In the genomic region with DNA sequence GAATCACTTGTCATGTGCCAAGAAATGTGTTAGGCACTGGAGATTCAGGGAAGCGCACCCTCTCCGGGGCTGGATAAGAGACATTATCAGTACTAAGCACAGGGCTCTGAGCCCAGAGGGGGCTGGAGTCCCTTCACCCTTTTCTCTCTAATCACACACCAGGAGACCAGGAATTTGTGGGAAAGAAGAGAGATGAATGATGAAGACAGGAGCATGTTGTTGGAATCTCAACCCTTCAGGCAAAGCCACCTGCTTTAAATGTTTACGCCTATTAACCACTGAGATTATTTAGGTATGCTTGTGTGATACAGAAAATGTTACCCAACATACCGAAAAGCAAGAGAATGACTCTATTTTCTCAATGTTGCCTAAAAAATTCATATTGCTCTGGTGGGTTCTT, we compare ENCODE assay signal across 21 cellular contexts.
DNase-seq lines count a peak whose midpoint lies in the region; ATAC-seq, FAIRE-seq and TF ChIP-seq lines count a peak whose summit lies in the region.
"Had no signal": no experiment of that assay in that cellular context is flagged by ENCODE, and none has a peak within 500 bp of the region (broad histone marks: within the 10 kb centered on the region; RNA-seq: fewer than 3 reads in every experiment).

No MANE protein-coding gene starts in this region.

- no peak overlapping the region for H3K27ac ChIP-seq in pancreas
- H3K27ac ChIP-seq: 22Rv1 had no signal

- DNase-seq in A172 (ENCODE audit: low spot score) (peak; percentile 61), amniotic epithelial cell (ENCODE audit: low read depth) (peak; percentile 11), nephron progenitor cell (no peak), pancreas (no peak), G401 (ENCODE audit: low spot score) (no peak)
- DNase-seq in activated CD4-positive, alpha-beta T cell treated with anti-CD3 and anti-CD28 coated beads for 48 hours, result no peak
- DNase-seq: CD8-positive, alpha-beta T cell; DMS 273 treated with DMSO at 0.1 percent for 48 hours; DMS53; DND-41; GDM1; H9 had no signal

- intact Hi-C loops in pancreas (cut with DNase I), result loop anchor here in 1 of 3 donors (10.0 kb wide), 1 partner anchor 50 kb away; no protein-coding TSS in a partner anchor

- H3K4me3 Mint-ChIP-seq in brain (no peak overlapping the region), nephron progenitor cell (no peak overlapping the region)
- H3K4me3 Mint-ChIP-seq: B cell; CD8-positive, alpha-beta T cell; H9 had no signal

- ATAC-seq in pancreas (no peak), GM18867 (IDR thresholded peaks at IDR 0.05; ENCODE audit: unreplicated experiment) (no peak)
- ATAC-seq: CD8-positive, alpha-beta T cell had no signal

- H3K27me3 ChIP-seq in pancreas, result no peaks in the 10 kb centered on the region
- H3K27me3 ChIP-seq: BLaER1 treated with 17β-estradiol and CSF1 and Interleukin-3, amounts not matched to agents 10 nM and 100 nM had no signal

- peaks cover under 1 to 12% (median 10%) of the 10 kb centered on the region in 5 experiments for H3K9me3 Mint-ChIP-seq in brain
- peaks cover 12% of the 10 kb centered on the region for H3K9me3 Mint-ChIP-seq in nephron progenitor cell
- H3K9me3 Mint-ChIP-seq: CD8-positive, alpha-beta T cell had no signal

- peaks cover 87% of the 10 kb centered on the region for H3K36me3 Mint-ChIP-seq in brain
- H3K36me3 Mint-ChIP-seq in nephron progenitor cell (ENCODE audit: low read depth), result no peaks in the 10 kb centered on the region
- H3K36me3 Mint-ChIP-seq: CD8-positive, alpha-beta T cell had no signal

- 84 to 86% methylated on average over 4 of the region's 4 CpGs for WGBS in pancreas, 2 donors

- H3K27me3 Mint-ChIP-seq in brain (no peaks in the 10 kb centered on the region), nephron progenitor cell (ENCODE audit: low read depth, poor library complexity) (no peaks in the 10 kb centered on the region)

- H3K4me3 ChIP-seq in pancreas, result no peak overlapping the region
- H3K4me3 ChIP-seq: BLaER1 treated with 17β-estradiol and CSF1 and Interleukin-3, amounts not matched to agents 10 nM and 100 nM had no signal

- H3K4me1 ChIP-seq in pancreas, result no peaks in the 10 kb centered on the region

- no peak for TF ChIP-seq CTCF in brain (conservative IDR thresholded peaks at IDR 0.05)
- TF ChIP-seq CTCF in nephron progenitor cell (IDR thresholded peaks at IDR 0.05), result no peak
- no peak for TF ChIP-seq CTCF in pancreas (IDR thresholded peaks at IDR 0.05)

- in situ Hi-C loops in G401 (cut with HindIII; ENCODE audit: low sequenced_read_pairs), result no loop called here

- H3K27ac Mint-ChIP-seq in brain, result peak overlapping the region in 3 of 5 experiments; percentile 53 to 56 (median 55)
- H3K27ac Mint-ChIP-seq in nephron progenitor cell, result peak overlapping the region; percentile 30
- H3K27ac Mint-ChIP-seq: B cell; CD8-positive, alpha-beta T cell; H9 had no signal

- H3K4me1 Mint-ChIP-seq in brain, result peaks cover 30% of the 10 kb centered on the region
- peaks cover 29% of the 10 kb centered on the region for H3K4me1 Mint-ChIP-seq in nephron progenitor cell
- H3K4me1 Mint-ChIP-seq: B cell had no signal

- H3K36me3 ChIP-seq in pancreas, result no peaks in the 10 kb centered on the region

- no peak for FAIRE-seq in pancreas (lab: Jason Lieb, UNC)
- FAIRE-seq: GM12892, GM18507, H1, HTR-8/SVneo had no signal

- no peaks in the 10 kb centered on the region for H3K9me3 ChIP-seq in pancreas

Comparison
In these comparisons a context has a peak if more than half of its experiments do, and no peak if none do; other contexts are left out.
1. DNase-seq: peak in A172 (single experiment) and amniotic epithelial cell (single experiment); none in nephron progenitor cell (single experiment), pancreas (0 of 6), activated CD4-positive, alpha-beta T cell treated with anti-CD3 and anti-CD28 coated beads for 48 hours (single experiment) and G401 (single experiment).